1 cellular context compared by ENCODE assay signal in genomic region chr1:109090415-109091195, GRCh38.
A peak's percentile ranks its signal among the peaks of the same experiment; 100 is the strongest.
TF ChIP-seq lines count a peak whose summit lies in the region.

Gene TMEM167B, plus strand, starts transcription at chr1:109090764. Its CDS starts 109 bp downstream, at chr1:109090873.

TF ChIP-seq in SK-N-SH, 30 proteins besides CTCF, POLR2A, EP300 and RAD21 (continued from another document):
- TF ChIP-seq REST (IDR thresholded peaks at IDR 0.05; ENCODE audit: low read depth, low read length) (peak; percentile 16; the same call in 1 of the 2 replicates), GABPA (IDR thresholded peaks at IDR 0.05; ENCODE audit: low read depth) (peak; percentile 60), IRF3 (IDR thresholded peaks at IDR 0.05; ENCODE audit: low read depth, low read length) (no peak)
